ENCODE assay signal across 10 cellular contexts in genomic region chr13:98664047-98664446, GRCh38.
A peak's percentile ranks its signal among the peaks of the same experiment; 100 is the strongest.
DNase-seq lines count a peak whose midpoint lies in the region.
"Had no signal": no experiment of that assay in that cellular context is flagged by ENCODE, and none has a peak within 500 bp of the region (broad histone marks: within the 10 kb centered on the region; RNA-seq: fewer than 3 reads in every experiment).

No MANE protein-coding gene starts in this region.

- no peaks in the 10 kb centered on the region for H3K36me3 Mint-ChIP-seq in activated T-helper 2 cell treated with anti-CD3 and anti-CD28 coated beads, Interferon-gamma antibody, Interleukin-2, Interleukin-4, amounts not matched to agents 10 μg/mL and 5 μg/mL and 100 μg/mL, durations not matched to agents 14 hours and 24 hours and 36 hours (ENCODE audit: low read depth)

- peak; percentile 15 for DNase-seq in activated gamma-delta T cell treated with anti-CD3 and anti-CD28 coated beads, Interleukin-2, amount 50 U/mL, for 16 hours (ENCODE audit: low read depth)
- DNase-seq in activated gamma-delta T cell (lab: John Stamatoyannopoulos, UW): no peak
- peak; percentile 18 for DNase-seq in activated T-helper 2 cell treated with anti-CD3 and anti-CD28 coated beads, Interferon-gamma antibody, Interleukin-2, Interleukin-4, amounts not matched to agents 10 μg/mL and 5 μg/mL and 100 μg/mL, durations not matched to agents 14 hours and 24 hours and 36 hours (ENCODE audit: low spot score)
- DNase-seq in kidney tubule cell (ENCODE audit: low spot score): peak; percentile 92
- DNase-seq in superior temporal gyrus (ENCODE audit: extremely low spot score): peak; percentile 15
- no peak for DNase-seq in activated gamma-delta T cell treated with Interleukin-2 at 50 U/mL for 16 hours
- no peak for DNase-seq in DMS153 treated with DMSO at 0.1 percent for 48 hours (lab: John Stamatoyannopoulos, UW; ENCODE audit: unreplicated experiment)
- DNase-seq in NCI-H2227 (lab: John Stamatoyannopoulos, UW; ENCODE audit: unreplicated experiment): no peak
- DNase-seq: occipital lobe had no signal

- peaks cover 18% of the 10 kb centered on the region for H3K4me1 Mint-ChIP-seq in activated T-helper 2 cell treated with anti-CD3 and anti-CD28 coated beads, Interferon-gamma antibody, Interleukin-2, Interleukin-4, amounts not matched to agents 10 μg/mL and 5 μg/mL and 100 μg/mL, durations not matched to agents 14 hours and 24 hours and 36 hours (ENCODE audit: low read depth)

- intact Hi-C loops in activated T-helper 2 cell treated with anti-CD3 and anti-CD28 coated beads, Interferon-gamma antibody, Interleukin-2, Interleukin-4, amounts not matched to agents 10 μg/mL and 5 μg/mL and 100 μg/mL, durations not matched to agents 14 hours and 24 hours and 36 hours (cut with micrococcal nuclease): loop anchor here (1.0 to 2.0 kb wide), 4 partner anchors 68 to 689 kb away; no protein-coding TSS in a partner anchor

- peak overlapping the region; percentile 58 for H3K27ac Mint-ChIP-seq in activated T-helper 2 cell treated with anti-CD3 and anti-CD28 coated beads, Interferon-gamma antibody, Interleukin-2, Interleukin-4, amounts not matched to agents 10 μg/mL and 5 μg/mL and 100 μg/mL, durations not matched to agents 14 hours and 24 hours and 36 hours
- H3K27ac Mint-ChIP-seq: CD4-positive, alpha-beta T cell had no signal

- no peaks in the 10 kb centered on the region for H3K9me3 Mint-ChIP-seq in activated T-helper 2 cell treated with anti-CD3 and anti-CD28 coated beads, Interferon-gamma antibody, Interleukin-2, Interleukin-4, amounts not matched to agents 10 μg/mL and 5 μg/mL and 100 μg/mL, durations not matched to agents 14 hours and 24 hours and 36 hours
- H3K9me3 Mint-ChIP-seq: CD4-positive, alpha-beta T cell had no signal

- H3K27me3 Mint-ChIP-seq in activated T-helper 2 cell treated with anti-CD3 and anti-CD28 coated beads, Interferon-gamma antibody, Interleukin-2, Interleukin-4, amounts not matched to agents 10 μg/mL and 5 μg/mL and 100 μg/mL, durations not matched to agents 14 hours and 24 hours and 36 hours (ENCODE audit: low read depth): peaks cover 27% of the 10 kb centered on the region
- H3K27me3 Mint-ChIP-seq: CD4-positive, alpha-beta T cell had no signal

- no peak overlapping the region for H3K4me3 Mint-ChIP-seq in activated T-helper 2 cell treated with anti-CD3 and anti-CD28 coated beads, Interferon-gamma antibody, Interleukin-2, Interleukin-4, amounts not matched to agents 10 μg/mL and 5 μg/mL and 100 μg/mL, durations not matched to agents 14 hours and 24 hours and 36 hours (ENCODE audit: low read depth)
- H3K4me3 Mint-ChIP-seq: CD4-positive, alpha-beta T cell had no signal

Comparison
In these comparisons a context has a peak if more than half of its experiments do, and no peak if none do; other contexts are left out.
1. DNase-seq: peak in activated gamma-delta T cell treated with anti-CD3 and anti-CD28 coated beads, Interleukin-2, amount 50 U/mL, for 16 hours (single experiment), activated T-helper 2 cell treated with anti-CD3 and anti-CD28 coated beads, Interferon-gamma antibody, Interleukin-2, Interleukin-4, amounts not matched to agents 10 μg/mL and 5 μg/mL and 100 μg/mL, durations not matched to agents 14 hours and 24 hours and 36 hours (single experiment), kidney tubule cell (single experiment) and superior temporal gyrus (single experiment); none in activated gamma-delta T cell (single experiment), activated gamma-delta T cell treated with Interleukin-2 at 50 U/mL for 16 hours (single experiment), DMS153 treated with DMSO at 0.1 percent for 48 hours (single experiment) and NCI-H2227 (single experiment).